Comparison of ENCODE assay signal across 10 cellular contexts in the genomic region with DNA sequence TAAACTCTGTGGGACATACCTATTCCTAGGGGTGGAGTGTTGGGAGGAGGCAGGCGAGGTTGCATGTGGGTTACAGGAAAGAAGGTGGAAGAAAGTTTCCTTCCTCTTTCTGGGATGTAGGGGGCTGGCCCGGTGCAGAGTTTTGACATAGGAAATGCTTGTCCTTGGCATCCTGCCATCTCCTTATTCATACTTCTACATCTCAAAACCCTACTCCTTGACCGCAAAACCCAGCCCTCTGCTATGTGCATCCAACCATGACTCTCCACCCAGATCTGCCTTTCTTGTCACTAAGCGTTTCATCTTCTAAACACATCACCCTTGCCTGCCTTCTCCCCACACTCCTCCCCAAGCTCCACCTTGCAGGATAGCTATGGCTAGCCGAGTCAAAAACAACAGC. TPM values are rescaled to one million over a fixed set of nuclear protein-coding genes. Genes with fewer than 3 reads are reported as not detected.
A peak's percentile ranks its signal among the peaks of the same experiment; 100 is the strongest.
DNase-seq lines count a peak whose midpoint lies in the region; ATAC-seq and TF ChIP-seq lines count a peak whose summit lies in the region.
"Not testable (repeated sequence)": the region's sequence is repeated elsewhere in the genome, so short reads cannot be mapped to it uniquely, and the experiment has no call there.
"Had no signal": no experiment of that assay in that cellular context is flagged by ENCODE, and none has a peak within 500 bp of the region (broad histone marks: within the 10 kb centered on the region; RNA-seq: fewer than 3 reads in every experiment).

No MANE protein-coding gene starts in this region.

- intact Hi-C loops in activated CD8-positive, alpha-beta T cell treated with anti-CD3 and anti-CD28 coated beads for 36 hours (cut with micrococcal nuclease); mammary epithelial cell (cut with micrococcal nuclease); mucosa of descending colon (cut with DNase I, micrococcal nuclease): not testable (repeated sequence)

- in situ Hi-C loops in mammary epithelial cell (cut with MboI; ENCODE audit: low sequenced_read_pairs in 2 of 2), result not testable (repeated sequence)

- not testable (repeated sequence) for H3K27ac Mint-ChIP-seq in activated CD8-positive, alpha-beta T cell treated with anti-CD3 and anti-CD28 coated beads for 36 hours

- H3K27me3 ChIP-seq in OCI-LY3 (ENCODE audit: low read depth, low read length), result peaks cover 18% of the 10 kb centered on the region; the same call in 1 of the 2 replicates
- not testable (repeated sequence) for H3K27me3 ChIP-seq in mammary epithelial cell (ENCODE audit: insufficient read depth, low read length)

- H3K9me3 Mint-ChIP-seq in activated CD8-positive, alpha-beta T cell treated with anti-CD3 and anti-CD28 coated beads for 36 hours, result not testable (repeated sequence)

- ATAC-seq in GM21526 (IDR thresholded peaks at IDR 0.05; ENCODE audit: low FRiP score, unreplicated experiment), result peak; percentile 98
- ATAC-seq in HG03378 (IDR thresholded peaks at IDR 0.05; ENCODE audit: unreplicated experiment), result peak; percentile 98
- peak; percentile 96 for ATAC-seq in activated CD8-positive, alpha-beta T cell treated with anti-CD3 and anti-CD28 coated beads for 36 hours
- peak; percentile 59 for ATAC-seq in mucosa of descending colon

- H3K27me3 Mint-ChIP-seq in activated CD8-positive, alpha-beta T cell treated with anti-CD3 and anti-CD28 coated beads for 36 hours, result not testable (repeated sequence)

- not testable (repeated sequence) for H3K4me3 ChIP-seq in OCI-LY3 (ENCODE audit: low read length); mammary epithelial cell (replicated peaks in 1 of 3; ENCODE audit: insufficient read depth in 1 of 3, low read depth in 2 of 3, low read length in 3 of 3); mucosa of descending colon

- not testable (repeated sequence) for TF ChIP-seq CTCF in GM10248 (IDR thresholded peaks at IDR 0.05; ENCODE audit: control extremely low read depth, extremely low read depth, low read depth, missing control alignments); OCI-LY3 (IDR thresholded peaks at IDR 0.05; ENCODE audit: low read depth, low read length); activated CD8-positive, alpha-beta T cell treated with anti-CD3 and anti-CD28 coated beads for 36 hours (IDR thresholded peaks at IDR 0.05); mammary epithelial cell (conservative IDR thresholded peaks at IDR 0.05 in 1 of 2, IDR thresholded peaks at IDR 0.05 in 1 of 2; ENCODE audit: extremely low read depth in 1 of 2, insufficient read depth in 1 of 2, low read depth in 1 of 2, low read length in 2 of 2); mucosa of descending colon (IDR thresholded peaks at IDR 0.05)

- H3K79me2 ChIP-seq in OCI-LY3 (ENCODE audit: low read length); mammary epithelial cell (ENCODE audit: insufficient read depth, low read length): not testable (repeated sequence)

- not testable (repeated sequence) for H3K27ac ChIP-seq in OCI-LY3 (ENCODE audit: low read length); mammary epithelial cell (ENCODE audit: insufficient read depth, low read depth, low read length)

- not testable (repeated sequence) for H4K20me1 ChIP-seq in OCI-LY3 (ENCODE audit: insufficient read depth, low read length); mammary epithelial cell (ENCODE audit: insufficient read depth, low read length)

- H3K36me3 ChIP-seq in OCI-LY3 (replicated peaks; ENCODE audit: low read depth, low read length); mammary epithelial cell (ENCODE audit: insufficient read depth, low read length); mucosa of descending colon (ENCODE audit: low read depth): not testable (repeated sequence)

- H2AFZ ChIP-seq in OCI-LY3 (ENCODE audit: low read depth, low read length); mammary epithelial cell (ENCODE audit: low read depth, low read length): not testable (repeated sequence)

- DNase-seq in GM10248 (ENCODE audit: extremely low spot score), result peak; percentile 10
- peak; percentile 76 for DNase-seq in activated CD8-positive, alpha-beta T cell treated with anti-CD3 and anti-CD28 coated beads for 36 hours
- DNase-seq in mammary epithelial cell, result peak; percentile 3
- peak in 1 of 3 donors; percentile 2 for DNase-seq in mucosa of descending colon
- peak; percentile 11 to 48 for DNase-seq in stimulated activated CD8-positive, alpha-beta memory T cell treated with anti-CD3 and anti-CD28 coated beads, Interleukin-7, amount 100 ng/mL, for 48 hours (ENCODE audit: extremely low read depth in 1 of 2, low read depth in 1 of 2)

- H3K4me2 ChIP-seq in OCI-LY3 (ENCODE audit: low read length), result peak overlapping the region; percentile 53
- not testable (repeated sequence) for H3K4me2 ChIP-seq in mammary epithelial cell (ENCODE audit: insufficient read depth, low read depth, low read length)

- H3K4me1 Mint-ChIP-seq in activated CD8-positive, alpha-beta T cell treated with anti-CD3 and anti-CD28 coated beads for 36 hours (ENCODE audit: low read depth), result peaks cover 34% of the 10 kb centered on the region

- WGBS in mammary epithelial cell (ENCODE audit: low coverage, missing lambda C conversion rate), result 80% methylated on average over 5 of the region's 5 CpGs

- dilution Hi-C loops in mammary epithelial cell (cut with HindIII; ENCODE audit: low sequenced_read_pairs), result not testable (repeated sequence)

- POLR2A ChIA-PET in GM10248 (lab: Yijun Ruan, JAX); activated CD8-positive, alpha-beta T cell treated with anti-CD3 and anti-CD28 coated beads for 36 hours (lab: Charles Lee): not testable (repeated sequence)

- CTCF ChIA-PET in GM10248 (lab: Yijun Ruan, JAX); activated CD8-positive, alpha-beta T cell treated with anti-CD3 and anti-CD28 coated beads for 36 hours (lab: Charles Lee); mammary epithelial cell (lab: Charles Lee; ENCODE audit: low non-redundant PET): not testable (repeated sequence)

- BruUV-seq in mammary epithelial cell (replicated peaks; lab: Mats Ljungman, UMichigan), result not testable (repeated sequence)

- H3K9ac ChIP-seq in OCI-LY3 (ENCODE audit: low read length); mammary epithelial cell (ENCODE audit: insufficient read depth, low read length): not testable (repeated sequence)

- H3K4me1 ChIP-seq in OCI-LY3 (ENCODE audit: low read length), result peaks cover 15% of the 10 kb centered on the region
- H3K4me1 ChIP-seq in mammary epithelial cell (ENCODE audit: insufficient read depth, low read length); mucosa of descending colon (ENCODE audit: low read depth): not testable (repeated sequence)

- not testable (repeated sequence) for H3K4me3 Mint-ChIP-seq in activated CD8-positive, alpha-beta T cell treated with anti-CD3 and anti-CD28 coated beads for 36 hours

- not testable (repeated sequence) for H3K9me3 ChIP-seq in OCI-LY3 (ENCODE audit: insufficient read depth, low read length); mammary epithelial cell (replicated peaks; ENCODE audit: insufficient read depth, low read length); mucosa of descending colon

- not testable (repeated sequence) for H3K36me3 Mint-ChIP-seq in activated CD8-positive, alpha-beta T cell treated with anti-CD3 and anti-CD28 coated beads for 36 hours (ENCODE audit: low read depth)

RNA-seq across cellular contexts. Expression of a gene that starts 48.5 kb away (rescaled TPM):
- total RNA-seq in activated CD8-positive, alpha-beta T cell treated with anti-CD3 and anti-CD28 coated beads for 36 hours, result not detected
- not detected for total RNA-seq in mammary epithelial cell
- not detected for polyA plus RNA-seq in mammary epithelial cell
- polyA minus RNA-seq in mammary epithelial cell, result not detected
- total RNA-seq in mucosa of descending colon, result 10 to 100 TPM; 12.1 to 48.6 (median 39.7) TPM
- total RNA-seq: dorsolateral prefrontal cortex, lung microvascular endothelial cell had no signal

Comparison
In these comparisons a context has a peak if more than half of its experiments do, and no peak if none do; other contexts are left out.
1. RNA of a gene that starts 48.5 kb away (total RNA-seq): 12.1 to 48.6 TPM in mucosa of descending colon; not detected in activated CD8-positive, alpha-beta T cell treated with anti-CD3 and anti-CD28 coated beads for 36 hours and not detected in mammary epithelial cell; every median in the first group is over 10 times any median in the second.
2. Peak in every context shown above with its lines, with median percentiles within 50 percentile points of each other: ATAC-seq.